ENCODE assay signal across 10 cellular contexts in the genomic region with DNA sequence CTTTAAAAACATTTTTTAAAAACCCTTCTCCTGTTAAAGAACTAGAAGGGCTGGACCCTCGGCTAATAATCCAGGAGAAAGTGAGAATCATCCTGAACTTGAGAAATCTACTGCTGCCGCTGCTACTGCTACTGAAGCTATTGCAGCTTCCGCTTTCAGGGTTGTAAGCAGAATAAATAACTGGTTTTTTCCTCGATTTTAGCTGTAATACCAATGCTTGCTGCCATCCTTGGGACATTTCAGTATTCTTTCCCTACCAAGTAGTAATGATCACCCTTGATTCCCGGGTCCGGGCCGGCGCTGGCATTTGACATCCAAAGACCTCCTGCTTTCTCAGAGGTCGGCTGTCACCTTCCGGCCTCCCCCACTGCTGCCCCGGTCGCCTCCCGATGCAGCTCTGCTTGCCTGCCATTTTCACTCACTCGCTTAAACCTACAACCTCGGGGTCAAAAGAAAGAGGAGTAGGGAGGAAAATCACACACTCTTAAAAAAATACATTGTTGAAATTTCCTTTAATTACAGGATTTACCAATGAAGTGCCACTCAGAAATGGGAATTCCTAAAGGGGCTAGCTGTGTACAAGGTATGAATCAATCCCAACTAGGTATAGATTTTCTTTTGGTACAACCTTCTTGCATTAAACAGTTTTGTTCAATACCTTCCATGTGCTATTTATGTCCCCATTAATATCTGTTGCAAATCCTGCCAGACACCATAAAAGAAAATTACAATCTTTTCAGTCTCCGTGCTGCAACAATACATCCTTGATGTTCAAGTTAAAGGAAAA. TPM values are rescaled to one million over a fixed set of nuclear protein-coding genes. Genes with fewer than 3 reads are reported as not detected.
DNase-seq lines count a peak whose midpoint lies in the region; ATAC-seq and TF ChIP-seq lines count a peak whose summit lies in the region.
"Had no signal": no experiment of that assay in that cellular context is flagged by ENCODE, and none has a peak within 500 bp of the region (broad histone marks: within the 10 kb centered on the region; RNA-seq: fewer than 3 reads in every experiment).

No MANE protein-coding gene starts in this region.

- no peak overlapping the region for H3K27ac Mint-ChIP-seq in T-helper 2 cell treated with Interferon-gamma antibody and Interleukin-4, amounts not matched to agents 5 μg/mL and 100 μg/mL, for 36 hours

- TF ChIP-seq POLR2A in stomach (IDR thresholded peaks at IDR 0.05): no peak

- H3K4me3 Mint-ChIP-seq in T-helper 2 cell treated with Interferon-gamma antibody and Interleukin-4, amounts not matched to agents 5 μg/mL and 100 μg/mL, for 36 hours: peak overlapping the region; percentile 74

- H3K27me3 ChIP-seq in ascending aorta: no peaks in the 10 kb centered on the region
- H3K27me3 ChIP-seq in kidney epithelial cell (ENCODE audit: control insufficient read depth, insufficient read depth, low read length): peaks cover 48% of the 10 kb centered on the region
- H3K27me3 ChIP-seq in stomach: peaks cover 0 to 98% (median 48%) of the 10 kb centered on the region in 3 donors

- no peak for DNase-seq in T-helper 2 cell treated with Interferon-gamma antibody and Interleukin-4, amounts not matched to agents 5 μg/mL and 100 μg/mL, for 36 hours (ENCODE audit: low spot score)
- DNase-seq in T-helper 2 cell: no peak
- DNase-seq in ascending aorta (ENCODE audit: low spot score in 2 of 2): no peak
- DNase-seq in kidney epithelial cell (ENCODE audit: low read depth): no peak
- peak; percentile 43 for DNase-seq in stomach
- no peak for DNase-seq in NK-92 treated with Interleukin-12 subunit alpha and Interleukin-12 subunit beta, amount 100 ng/mL, for 24 hours (lab: John Stamatoyannopoulos, UW)
- DNase-seq in 8988T: no peak
- DNase-seq: AML-193, GOT3 had no signal

- intact Hi-C loops in ascending aorta (cut with DNase I) (loop anchor here (5.0 kb wide), 2 partner anchors 107 to 432 kb away; no protein-coding TSS in a partner anchor), stomach (cut with DNase I; ENCODE audit: low total_unique reads) (loop anchor here (5.0 kb wide), 1 partner anchor 517 kb away; no protein-coding TSS in a partner anchor)

- H3K4me3 ChIP-seq in ascending aorta (peak overlapping the region; percentile 69 to 76), kidney epithelial cell (ENCODE audit: low read depth, low read length) (peak overlapping the region; percentile 61), stomach (peak overlapping the region; percentile 63 to 82 (median 74))

- TF ChIP-seq CTCF in ascending aorta (IDR thresholded peaks at IDR 0.05) (no peak), kidney epithelial cell (IDR thresholded peaks at IDR 0.05; ENCODE audit: insufficient read depth, low read length, poor library complexity, severe bottlenecking) (no peak), stomach (IDR thresholded peaks at IDR 0.05) (no peak)

- TF ChIP-seq EP300 in stomach (IDR thresholded peaks at IDR 0.05): no peak

- no peaks in the 10 kb centered on the region for H3K36me3 ChIP-seq in ascending aorta
- H3K36me3 ChIP-seq in kidney epithelial cell (ENCODE audit: control insufficient read depth, insufficient read depth, low read length): no peaks in the 10 kb centered on the region
- no peaks in the 10 kb centered on the region for H3K36me3 ChIP-seq in stomach

- 10 to 22% (median 11%) methylated on average over 16 of the region's 16 CpGs for WGBS in stomach, 5 donors

- H3K4me1 ChIP-seq in ascending aorta (no peaks in the 10 kb centered on the region), stomach (peaks cover 16 to 83% (median 49%) of the 10 kb centered on the region in 4 donors)

- H3K27ac ChIP-seq in ascending aorta: peak overlapping the region; percentile 96 to 97
- H3K27ac ChIP-seq in stomach: peak overlapping the region; percentile 91 to 97 (median 94)

- H3K36me3 Mint-ChIP-seq in T-helper 2 cell treated with Interferon-gamma antibody and Interleukin-4, amounts not matched to agents 5 μg/mL and 100 μg/mL, for 36 hours (ENCODE audit: low read depth): no peaks in the 10 kb centered on the region

- H3K9me3 Mint-ChIP-seq in T-helper 2 cell treated with Interferon-gamma antibody and Interleukin-4, amounts not matched to agents 5 μg/mL and 100 μg/mL, for 36 hours: no peaks in the 10 kb centered on the region

- H3K4me1 Mint-ChIP-seq in T-helper 2 cell treated with Interferon-gamma antibody and Interleukin-4, amounts not matched to agents 5 μg/mL and 100 μg/mL, for 36 hours (ENCODE audit: low read depth): peaks cover 40% of the 10 kb centered on the region

- no peaks in the 10 kb centered on the region for H3K9me3 ChIP-seq in ascending aorta
- no peaks in the 10 kb centered on the region for H3K9me3 ChIP-seq in stomach

- H3K27me3 Mint-ChIP-seq in T-helper 2 cell treated with Interferon-gamma antibody and Interleukin-4, amounts not matched to agents 5 μg/mL and 100 μg/mL, for 36 hours (ENCODE audit: low read depth): peaks cover 89% of the 10 kb centered on the region

- ATAC-seq in HG02642 (IDR thresholded peaks at IDR 0.05; ENCODE audit: poor library complexity, unreplicated experiment): no peak

RNA-seq across cellular contexts. Expression of a gene that starts 0.7 kb away (rescaled TPM):
- total RNA-seq in ascending aorta: 38.6 TPM
- total RNA-seq in kidney epithelial cell: 12.4 and 12.6 TPM in 2 replicates
- total RNA-seq in stomach: 100 to 1,000 TPM in 4 of 5 donors, 10 to 100 TPM in 1; 35.3 to 379 (median 246) TPM
- polyA plus RNA-seq in stomach: 10 to 100 TPM; 28.6 to 45.9 (median 39.1) TPM
